In the genomic region with DNA sequence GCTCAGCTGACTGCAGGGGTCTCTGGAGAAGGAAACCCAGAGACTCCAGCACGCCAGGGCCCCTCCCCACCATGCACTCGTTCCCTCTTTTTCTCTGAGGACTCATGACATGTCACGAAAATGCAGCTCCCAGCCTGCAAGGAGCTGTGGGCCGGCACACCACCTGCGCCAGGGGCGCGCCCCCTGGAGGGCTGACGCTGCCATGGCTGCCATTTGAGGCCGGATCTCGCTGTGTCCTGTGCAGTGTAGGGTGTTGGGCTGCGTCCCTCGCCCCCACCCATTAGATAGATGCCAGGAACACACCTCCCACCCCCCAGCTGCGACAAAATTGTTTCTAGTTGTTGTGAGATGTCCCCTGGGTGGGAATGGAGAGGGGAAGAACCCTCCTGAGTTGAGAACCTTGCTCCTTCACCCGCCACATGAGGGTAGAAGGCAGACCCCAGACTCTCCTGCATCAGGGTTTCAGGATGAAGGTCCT, we compare ENCODE assay signal across 8 cellular contexts.
DNase-seq lines count a peak whose midpoint lies in the region; TF ChIP-seq lines count a peak whose summit lies in the region.

No MANE protein-coding gene starts in this region.

- peak; percentile 94 for TF ChIP-seq CTCF in HFF-Myc (IDR thresholded peaks at IDR 0.05; ENCODE audit: low read depth, low read length, missing control alignments)

- DNase-seq in CD1c-positive myeloid dendritic cell (ENCODE audit: extremely low spot score) (peak; percentile 84), HFF-Myc (ENCODE audit: extremely low read depth, low read depth) (no peak), T-helper 1 cell (peak; percentile 42 to 75 (median 66)), amniotic stem cell (lab: John Stamatoyannopoulos, UW) (peak; percentile 5), iPS-NIHi11 (ENCODE audit: low spot score) (peak; percentile 83), GF-D8 (lab: John Stamatoyannopoulos, UW) (no peak), NCI-H2107 treated with DMSO at 0.1 percent for 48 hours (lab: John Stamatoyannopoulos, UW; ENCODE audit: unreplicated experiment) (no peak)
- DNase-seq in stimulated activated CD4-positive, alpha-beta T cell treated with anti-CD3 and anti-CD28 coated beads, Interleukin-1b, Interleukin-23, amount 100 ng/mL, for 24 hours (ENCODE audit: low read depth in 4 of 4, low spot score in 1 of 4): peak; percentile 47 to 69 (median 58)

- H3K4me3 ChIP-seq in HFF-Myc (replicated peaks; ENCODE audit: low read depth, low read length): no peak overlapping the region

Comparison
In these comparisons a context has a peak if more than half of its experiments do, and no peak if none do; other contexts are left out.
1. DNase-seq: peak in CD1c-positive myeloid dendritic cell (single experiment), T-helper 1 cell (5 of 5), amniotic stem cell (single experiment), iPS-NIHi11 (single experiment) and stimulated activated CD4-positive, alpha-beta T cell treated with anti-CD3 and anti-CD28 coated beads, Interleukin-1b, Interleukin-23, amount 100 ng/mL, for 24 hours (4 of 4); none in HFF-Myc (single experiment), GF-D8 (single experiment) and NCI-H2107 treated with DMSO at 0.1 percent for 48 hours (single experiment).